ENCODE assay signal across 8 cellular contexts in the genomic region with DNA sequence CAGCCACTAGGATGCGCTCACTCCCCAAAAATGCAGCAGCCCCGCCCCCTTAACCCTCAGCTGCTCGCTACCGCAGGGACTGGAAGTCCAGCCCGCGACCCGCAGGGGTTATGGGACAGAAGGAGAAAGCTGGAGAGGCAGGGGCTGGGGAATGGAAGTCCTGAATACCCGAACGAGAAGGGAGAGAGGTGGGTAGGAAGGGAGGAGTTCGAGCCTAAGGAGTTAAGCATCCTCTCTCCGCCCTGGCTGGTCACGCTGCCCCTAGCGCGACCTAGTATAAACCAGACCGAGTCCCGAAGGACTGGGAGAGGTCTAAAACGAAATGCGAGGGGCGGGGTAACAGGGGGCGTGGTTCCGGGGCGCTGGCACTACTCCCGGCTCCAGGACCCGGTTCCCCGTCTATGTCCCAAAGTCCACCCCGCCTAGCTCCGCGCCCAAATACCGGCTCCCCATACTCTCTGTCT. TPM values are rescaled to one million over a fixed set of nuclear protein-coding genes. Genes with fewer than 3 reads are reported as not detected.
DNase-seq lines count a peak whose midpoint lies in the region; ATAC-seq and TF ChIP-seq lines count a peak whose summit lies in the region.

No MANE protein-coding gene starts in this region.

- H3K4me1 ChIP-seq in heart right ventricle (peaks cover 12 to 82% (median 52%) of the 10 kb centered on the region in 9 donors), transverse colon (peaks cover 23 to 69% (median 45%) of the 10 kb centered on the region in 4 donors)

- CTCF ChIA-PET in AG04450 (lab: Charles Lee): interaction anchor here (0.5 to 2.8 kb wide), 12 partner anchors 9 to 222 kb away, joined by 3 to 11 read pairs (median 4); partner anchors contain the start of gene MSH5

- TF ChIP-seq EP300 in transverse colon (IDR thresholded peaks at IDR 0.05; ENCODE audit: low read depth): no peak

- peak overlapping the region; percentile 90 for H3K4me3 ChIP-seq in AG04450 (ENCODE audit: low read depth, low read length)
- peak overlapping the region; percentile 66 to 95 (median 78) for H3K4me3 ChIP-seq in heart right ventricle
- H3K4me3 ChIP-seq in transverse colon: peak overlapping the region; percentile 58 to 79 (median 73)

- peak; percentile 52 for TF ChIP-seq CTCF in AG04450 (IDR thresholded peaks at IDR 0.05; ENCODE audit: low read depth, low read length)
- peak in 6 of 9 donors; percentile 46 to 82 (median 67) for TF ChIP-seq CTCF in heart right ventricle (IDR thresholded peaks at IDR 0.05)
- peak in 2 of 5 experiments; percentile 46 to 74 for TF ChIP-seq CTCF in transverse colon (IDR thresholded peaks at IDR 0.05)

- H3K9me3 ChIP-seq in AG04450 (ENCODE audit: control insufficient read depth, insufficient read depth, low read length) (peaks cover 4% of the 10 kb centered on the region; the same call in 1 of the 2 replicates), KOPT-K1 (ENCODE audit: insufficient read depth, low read length, poor library complexity, severe bottlenecking) (no peaks in the 10 kb centered on the region), heart right ventricle (no peaks in the 10 kb centered on the region), transverse colon (no peaks in the 10 kb centered on the region)

- H3K27me3 ChIP-seq in AG04450 (ENCODE audit: control insufficient read depth, insufficient read depth, low read length) (no peaks in the 10 kb centered on the region), heart right ventricle (no peaks in the 10 kb centered on the region), transverse colon (no peaks in the 10 kb centered on the region)

- ATAC-seq in GM19025 (IDR thresholded peaks at IDR 0.05; ENCODE audit: low read depth, unreplicated experiment): peak; percentile 42
- peak; percentile 84 to 92 (median 90) for ATAC-seq in heart right ventricle

- H3K27ac ChIP-seq in AG04450 (ENCODE audit: low read depth, low read length) (peak overlapping the region; percentile 90), KOPT-K1 (ENCODE audit: low read depth, low read length, poor library complexity, severe bottlenecking) (peak overlapping the region; percentile 64), heart right ventricle (peak overlapping the region; percentile 93 to 97 (median 94)), transverse colon (peak overlapping the region; percentile 94 to 99 (median 96))

- POLR2A ChIA-PET in AG04450 (lab: Yijun Ruan, JAX): interaction anchor here (0.5 to 1.4 kb wide), 5 partner anchors 10 to 98 kb away, joined by 3 to 8 read pairs (median 3); partner anchors contain the start of genes HSPA1A, HSPA1B, HSPA1L and LSM2

- 1% methylated on average over 29 of the region's 29 CpGs for WGBS in heart right ventricle, 2 donors
- 2% methylated on average over 22 of the region's 29 CpGs; no CpG with 5 or more reads in 1 of the 2 donors for WGBS in transverse colon (ENCODE audit: low coverage in 1 of 2), 2 donors

- peaks cover 57% of the 10 kb centered on the region for H3K36me3 ChIP-seq in KOPT-K1 (ENCODE audit: insufficient read depth, low read length)
- peaks cover 0 to 80% (median 46%) of the 10 kb centered on the region in 9 donors for H3K36me3 ChIP-seq in heart right ventricle
- peaks cover 0 to 28% (median 13%) of the 10 kb centered on the region in 4 donors for H3K36me3 ChIP-seq in transverse colon

- TF ChIP-seq POLR2A in transverse colon (IDR thresholded peaks at IDR 0.05): peak; percentile 79

- peak; percentile 51 for DNase-seq in AG04450 (ENCODE audit: low read depth, low spot score)
- peak; percentile 72 for DNase-seq in T follicular helper cell (ENCODE audit: low read depth)
- DNase-seq in amniotic stem cell (lab: John Stamatoyannopoulos, UW): peak; percentile 83
- peak; percentile 92 to 94 for DNase-seq in heart right ventricle
- DNase-seq in pons (ENCODE audit: low spot score): peak; percentile 81
- DNase-seq in transverse colon: peak; percentile 97

- intact Hi-C loops in heart right ventricle (cut with DNase I) (loop anchor here in 6 of 10 donors (1.0 to 5.0 kb wide), 5 partner anchors 28 to 103 kb away; partner anchors contain the start of genes LY6G5C (in 1 of the 6) and VARS1 (in 1 of the 6)), transverse colon (cut with DNase I; ENCODE audit: low total_unique reads) (loop anchor here (5.0 kb wide), 1 partner anchor 103 kb away; no protein-coding TSS in a partner anchor)

- in situ Hi-C loops in transverse colon (cut with MboI; ENCODE audit: low pct_ligation_motif_present in 1 of 4, low pct_unique_long_range_greater_than_20kb in 1 of 4, low sequenced_read_pairs in 3 of 4): no loop called here

RNA-seq across cellular contexts. Expression of gene DDAH2, which starts 0.4 kb away (rescaled TPM):
- 44.4 and 59.1 TPM in 2 replicates for polyA plus RNA-seq in AG04450 (2011; rRNA removed)
- polyA minus RNA-seq in AG04450 (2011; rRNA and poly(A)+ RNA removed): 22.7 and 34.5 TPM in 2 replicates
- 10 to 100 TPM; 35.2 to 61.6 (median 51.5) TPM for total RNA-seq in heart right ventricle
- polyA plus RNA-seq in heart right ventricle: 100 to 1,000 TPM in 1 of 2 donors, 10 to 100 TPM in 1; 96.4 to 117 TPM
- 100 to 1,000 TPM in 3 of 4 donors, 10 to 100 TPM in 1; 78.3 to 148 (median 107) TPM for total RNA-seq in transverse colon

RNA-seq across cellular contexts. Expression of gene MPIG6B, which starts 6.4 kb away (rescaled TPM):
- not detected in 2 replicates for polyA plus RNA-seq in AG04450 (2011; rRNA removed)
- not detected in 2 replicates for polyA minus RNA-seq in AG04450 (2011; rRNA and poly(A)+ RNA removed)
- under 1 TPM in 7 of 10 donors, not detected in 3; 0.11 to 0.97 (median 0.27) TPM for total RNA-seq in heart right ventricle
- under 1 TPM; 0.13 to 0.37 TPM for polyA plus RNA-seq in heart right ventricle
- total RNA-seq in transverse colon: under 1 TPM in 1 of 4 donors, not detected in 3; 0.16 TPM

RNA-seq across cellular contexts. Expression of gene CLIC1, which starts 6.8 kb away (rescaled TPM):
- 466 and 531 TPM in 2 replicates for polyA plus RNA-seq in AG04450 (2011; rRNA removed)
- polyA minus RNA-seq in AG04450 (2011; rRNA and poly(A)+ RNA removed): 384 and 467 TPM in 2 replicates
- total RNA-seq in heart right ventricle: 100 to 1,000 TPM in 2 of 10 donors, 10 to 100 TPM in 8; 64.5 to 219 (median 87.9) TPM
- polyA plus RNA-seq in heart right ventricle: 100 to 1,000 TPM in 1 of 2 donors, 10 to 100 TPM in 1; 51.1 to 400 TPM
- 100 to 1,000 TPM; 253 to 375 (median 362) TPM for total RNA-seq in transverse colon

RNA-seq across cellular contexts. Expression of gene LY6G6C, which starts 8.0 kb away (rescaled TPM):
- polyA plus RNA-seq in AG04450 (2011; rRNA removed) (not detected in 2 replicates), heart right ventricle (not detected)
- not detected in 2 replicates for polyA minus RNA-seq in AG04450 (2011; rRNA and poly(A)+ RNA removed)
- total RNA-seq in heart right ventricle (not detected), transverse colon (not detected)

RNA-seq across cellular contexts. Expression of gene MSH5, which starts 10.3 kb away (rescaled TPM):
- 6.4 and 7.2 TPM in 2 replicates for polyA plus RNA-seq in AG04450 (2011; rRNA removed)
- 9.8 and 13.9 TPM in 2 replicates for polyA minus RNA-seq in AG04450 (2011; rRNA and poly(A)+ RNA removed)
- total RNA-seq in heart right ventricle: 1 to 10 TPM in 8 of 10 donors, under 1 TPM in 2; 0.89 to 4.3 (median 2.6) TPM
- 1 to 10 TPM in 1 of 2 donors, under 1 TPM in 1; 0.97 to 6.1 TPM for polyA plus RNA-seq in heart right ventricle
- 100 to 1,000 TPM in 1 of 4 donors, 10 to 100 TPM in 3; 16.5 to 159 (median 43.9) TPM for total RNA-seq in transverse colon

Comparison
In these comparisons a context has a peak if more than half of its experiments do, and no peak if none do; other contexts are left out.
1. Peak in every context shown above with its lines: DNase-seq, ATAC-seq, H3K4me3 ChIP-seq and H3K27ac ChIP-seq.